Comparison of ENCODE assay signal across 2 cellular contexts in the genomic region with DNA sequence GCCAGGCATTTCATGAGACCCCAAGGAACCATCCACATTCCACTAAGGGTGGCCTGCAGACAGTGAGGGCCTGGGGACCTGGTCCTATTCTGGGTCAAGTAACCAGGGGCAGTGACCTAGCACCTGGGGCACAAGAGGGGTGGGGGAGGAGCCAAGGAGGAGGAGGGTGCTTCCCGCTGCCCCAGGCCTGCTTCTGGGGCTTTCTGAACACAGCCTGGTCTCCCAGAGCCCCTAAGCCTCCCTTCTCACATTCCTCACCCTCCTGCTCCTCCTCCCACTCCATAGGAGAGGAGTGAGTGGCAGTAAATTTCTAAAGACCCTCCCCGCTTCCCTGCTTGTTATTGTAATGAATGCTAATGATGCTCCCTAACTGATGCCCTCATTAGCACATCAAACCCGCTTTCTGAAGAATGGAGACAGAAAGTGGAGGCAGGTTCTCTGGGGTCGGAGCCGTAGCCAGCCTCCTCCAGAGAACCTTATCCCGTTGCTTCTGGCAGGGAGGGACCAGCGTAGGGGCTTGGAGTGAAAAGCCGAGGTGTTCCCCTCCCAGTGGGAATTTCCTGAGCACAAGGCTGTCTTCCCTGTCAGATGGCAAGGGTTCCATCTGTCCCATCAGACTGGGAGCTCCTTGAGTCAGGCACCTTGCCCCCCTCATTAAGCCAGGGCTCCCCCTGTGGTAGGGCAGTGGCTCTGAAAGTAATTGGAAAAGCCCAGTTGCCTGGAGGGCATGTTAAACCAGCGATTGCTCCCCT.
TF ChIP-seq lines count a peak whose summit lies in the region.

No MANE protein-coding gene starts in this region.

TF ChIP-seq in H1, 55 proteins besides CTCF, POLR2A, EP300 and RAD21 (continues in another document):
- TF ChIP-seq KDM1A (IDR thresholded peaks at IDR 0.05; ENCODE audit: borderline replicate concordance, low read length) (peak; percentile 73; the same call in 1 of the 2 replicates), SIN3A (conservative IDR thresholded peaks at IDR 0.05 in 1 of 2, IDR thresholded peaks at IDR 0.05 in 1 of 2; ENCODE audit: low read depth in 1 of 2, low read length in 2 of 2) (peak in 1 of 2 experiments; percentile 49; a peak in 1 of 4 replicates), SP1 (IDR thresholded peaks at IDR 0.05; ENCODE audit: low read depth, low read length) (peak; percentile 74), TEAD4 (IDR thresholded peaks at IDR 0.05; ENCODE audit: low read depth, low read length) (peak; percentile 76; the same call in 1 of the 2 replicates), POLR2AphosphoS5 (IDR thresholded peaks at IDR 0.05; ENCODE audit: low read depth, low read length) (peak; percentile 4; the same call in 1 of the 2 replicates), KDM4A (IDR thresholded peaks at IDR 0.05; ENCODE audit: low read depth, low read length, severe bottlenecking) (peak; percentile 24), TBP (IDR thresholded peaks at IDR 0.05; ENCODE audit: low read depth, low read length) (peak; percentile 37; the same call in 1 of the 2 replicates), SP4 (IDR thresholded peaks at IDR 0.05; ENCODE audit: low read length) (peak; percentile 73), NANOG (IDR thresholded peaks at IDR 0.05; ENCODE audit: insufficient read depth, low read depth, low read length, poor library complexity, severe bottlenecking) (peak; percentile 60), RBBP5 (IDR thresholded peaks at IDR 0.05; ENCODE audit: borderline replicate concordance, low read depth, low read length) (peak; percentile 99), CEBPB (IDR thresholded peaks at IDR 0.05; ENCODE audit: low read depth, low read length) (0 out of 2 replicates have a peak, but pooled peaks have one; percentile 9), ASH2L (IDR thresholded peaks at IDR 0.05; ENCODE audit: low read length) (peak; percentile 94), TAF1 (IDR thresholded peaks at IDR 0.05; ENCODE audit: low read depth, low read length) (peak; percentile 80), TAF7 (optimal IDR thresholded peaks at IDR 0.05; ENCODE audit: borderline replicate concordance, low read depth, low read length) (peak; percentile 53), POU5F1 (IDR thresholded peaks at IDR 0.05; ENCODE audit: low read depth, low read length) (peak; percentile 67; the same call in 1 of the 2 replicates)
- TF ChIP-seq, protein P1, sequence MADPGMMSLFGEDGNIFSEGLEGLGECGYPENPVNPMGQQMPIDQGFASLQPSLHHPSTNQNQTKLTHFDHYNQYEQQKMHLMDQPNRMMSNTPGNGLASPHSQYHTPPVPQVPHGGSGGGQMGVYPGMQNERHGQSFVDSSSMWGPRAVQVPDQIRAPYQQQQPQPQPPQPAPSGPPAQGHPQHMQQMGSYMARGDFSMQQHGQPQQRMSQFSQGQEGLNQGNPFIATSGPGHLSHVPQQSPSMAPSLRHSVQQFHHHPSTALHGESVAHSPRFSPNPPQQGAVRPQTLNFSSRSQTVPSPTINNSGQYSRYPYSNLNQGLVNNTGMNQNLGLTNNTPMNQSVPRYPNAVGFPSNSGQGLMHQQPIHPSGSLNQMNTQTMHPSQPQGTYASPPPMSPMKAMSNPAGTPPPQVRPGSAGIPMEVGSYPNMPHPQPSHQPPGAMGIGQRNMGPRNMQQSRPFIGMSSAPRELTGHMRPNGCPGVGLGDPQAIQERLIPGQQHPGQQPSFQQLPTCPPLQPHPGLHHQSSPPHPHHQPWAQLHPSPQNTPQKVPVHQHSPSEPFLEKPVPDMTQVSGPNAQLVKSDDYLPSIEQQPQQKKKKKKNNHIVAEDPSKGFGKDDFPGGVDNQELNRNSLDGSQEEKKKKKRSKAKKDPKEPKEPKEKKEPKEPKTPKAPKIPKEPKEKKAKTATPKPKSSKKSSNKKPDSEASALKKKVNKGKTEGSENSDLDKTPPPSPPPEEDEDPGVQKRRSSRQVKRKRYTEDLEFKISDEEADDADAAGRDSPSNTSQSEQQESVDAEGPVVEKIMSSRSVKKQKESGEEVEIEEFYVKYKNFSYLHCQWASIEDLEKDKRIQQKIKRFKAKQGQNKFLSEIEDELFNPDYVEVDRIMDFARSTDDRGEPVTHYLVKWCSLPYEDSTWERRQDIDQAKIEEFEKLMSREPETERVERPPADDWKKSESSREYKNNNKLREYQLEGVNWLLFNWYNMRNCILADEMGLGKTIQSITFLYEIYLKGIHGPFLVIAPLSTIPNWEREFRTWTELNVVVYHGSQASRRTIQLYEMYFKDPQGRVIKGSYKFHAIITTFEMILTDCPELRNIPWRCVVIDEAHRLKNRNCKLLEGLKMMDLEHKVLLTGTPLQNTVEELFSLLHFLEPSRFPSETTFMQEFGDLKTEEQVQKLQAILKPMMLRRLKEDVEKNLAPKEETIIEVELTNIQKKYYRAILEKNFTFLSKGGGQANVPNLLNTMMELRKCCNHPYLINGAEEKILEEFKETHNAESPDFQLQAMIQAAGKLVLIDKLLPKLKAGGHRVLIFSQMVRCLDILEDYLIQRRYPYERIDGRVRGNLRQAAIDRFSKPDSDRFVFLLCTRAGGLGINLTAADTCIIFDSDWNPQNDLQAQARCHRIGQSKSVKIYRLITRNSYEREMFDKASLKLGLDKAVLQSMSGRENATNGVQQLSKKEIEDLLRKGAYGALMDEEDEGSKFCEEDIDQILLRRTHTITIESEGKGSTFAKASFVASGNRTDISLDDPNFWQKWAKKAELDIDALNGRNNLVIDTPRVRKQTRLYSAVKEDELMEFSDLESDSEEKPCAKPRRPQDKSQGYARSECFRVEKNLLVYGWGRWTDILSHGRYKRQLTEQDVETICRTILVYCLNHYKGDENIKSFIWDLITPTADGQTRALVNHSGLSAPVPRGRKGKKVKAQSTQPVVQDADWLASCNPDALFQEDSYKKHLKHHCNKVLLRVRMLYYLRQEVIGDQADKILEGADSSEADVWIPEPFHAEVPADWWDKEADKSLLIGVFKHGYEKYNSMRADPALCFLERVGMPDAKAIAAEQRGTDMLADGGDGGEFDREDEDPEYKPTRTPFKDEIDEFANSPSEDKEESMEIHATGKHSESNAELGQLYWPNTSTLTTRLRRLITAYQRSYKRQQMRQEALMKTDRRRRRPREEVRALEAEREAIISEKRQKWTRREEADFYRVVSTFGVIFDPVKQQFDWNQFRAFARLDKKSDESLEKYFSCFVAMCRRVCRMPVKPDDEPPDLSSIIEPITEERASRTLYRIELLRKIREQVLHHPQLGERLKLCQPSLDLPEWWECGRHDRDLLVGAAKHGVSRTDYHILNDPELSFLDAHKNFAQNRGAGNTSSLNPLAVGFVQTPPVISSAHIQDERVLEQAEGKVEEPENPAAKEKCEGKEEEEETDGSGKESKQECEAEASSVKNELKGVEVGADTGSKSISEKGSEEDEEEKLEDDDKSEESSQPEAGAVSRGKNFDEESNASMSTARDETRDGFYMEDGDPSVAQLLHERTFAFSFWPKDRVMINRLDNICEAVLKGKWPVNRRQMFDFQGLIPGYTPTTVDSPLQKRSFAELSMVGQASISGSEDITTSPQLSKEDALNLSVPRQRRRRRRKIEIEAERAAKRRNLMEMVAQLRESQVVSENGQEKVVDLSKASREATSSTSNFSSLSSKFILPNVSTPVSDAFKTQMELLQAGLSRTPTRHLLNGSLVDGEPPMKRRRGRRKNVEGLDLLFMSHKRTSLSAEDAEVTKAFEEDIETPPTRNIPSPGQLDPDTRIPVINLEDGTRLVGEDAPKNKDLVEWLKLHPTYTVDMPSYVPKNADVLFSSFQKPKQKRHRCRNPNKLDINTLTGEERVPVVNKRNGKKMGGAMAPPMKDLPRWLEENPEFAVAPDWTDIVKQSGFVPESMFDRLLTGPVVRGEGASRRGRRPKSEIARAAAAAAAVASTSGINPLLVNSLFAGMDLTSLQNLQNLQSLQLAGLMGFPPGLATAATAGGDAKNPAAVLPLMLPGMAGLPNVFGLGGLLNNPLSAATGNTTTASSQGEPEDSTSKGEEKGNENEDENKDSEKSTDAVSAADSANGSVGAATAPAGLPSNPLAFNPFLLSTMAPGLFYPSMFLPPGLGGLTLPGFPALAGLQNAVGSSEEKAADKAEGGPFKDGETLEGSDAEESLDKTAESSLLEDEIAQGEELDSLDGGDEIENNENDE (IDR thresholded peaks at IDR 0.05; ENCODE audit: insufficient replicate concordance, low read length): peak; percentile 34

TF ChIP-seq in HepG2, 621 proteins besides CTCF, POLR2A, EP300 and RAD21:
- TF ChIP-seq ZSCAN22 (CRISPR knock-in tag; IDR thresholded peaks at IDR 0.05): peak; percentile 70; the same call in 1 of the 2 replicates
- no peak for TF ChIP-seq SRF (IDR thresholded peaks at IDR 0.05; ENCODE audit: low read depth, low read length)
- TF ChIP-seq ZNF230 (CRISPR knock-in tag; IDR thresholded peaks at IDR 0.05): no peak
- 0 out of 2 replicates have a peak, but pooled peaks have one; percentile 32 for TF ChIP-seq ZMYM3 (CRISPR knock-in tag; IDR thresholded peaks at IDR 0.05)
- no peak for TF ChIP-seq RFX3 (CRISPR knock-in tag; IDR thresholded peaks at IDR 0.05)
- no peak for TF ChIP-seq SOX6 (IDR thresholded peaks at IDR 0.05)
- 0 out of 2 replicates have a peak, but pooled peaks have one; percentile 16 for TF ChIP-seq SOX6 (CRISPR knock-in tag; IDR thresholded peaks at IDR 0.05)
